In the genomic region with DNA sequence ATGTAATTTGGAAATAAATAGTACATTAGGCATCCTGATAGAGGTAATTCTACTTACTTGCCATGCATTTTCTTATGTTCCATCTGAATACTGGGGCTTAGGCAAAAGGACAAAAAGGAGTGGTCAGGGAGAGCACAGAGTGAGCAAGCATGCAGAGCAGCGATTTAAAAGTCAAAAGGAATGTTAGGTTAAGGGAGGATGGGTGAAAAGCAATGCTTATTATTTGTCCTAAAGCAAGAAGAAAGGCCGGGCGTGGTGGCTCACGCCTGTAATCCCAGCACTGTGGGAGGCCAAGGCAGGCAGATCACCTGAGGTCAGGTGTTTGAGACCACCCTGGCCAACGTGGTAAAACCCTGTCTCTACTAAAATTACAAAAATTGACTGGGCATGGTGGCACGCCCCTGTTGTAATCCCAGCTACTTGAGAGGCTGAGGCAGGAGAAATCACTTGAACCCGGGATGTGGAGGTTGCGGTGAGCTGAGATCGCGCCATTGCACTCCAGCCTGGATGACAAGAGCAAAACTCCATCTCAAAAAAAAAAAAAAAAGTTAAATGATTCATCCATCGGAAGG, we compare ENCODE assay signal across 8 cellular contexts.
A peak's percentile ranks its signal among the peaks of the same experiment; 100 is the strongest.
DNase-seq lines count a peak whose midpoint lies in the region; ATAC-seq, FAIRE-seq and TF ChIP-seq lines count a peak whose summit lies in the region.
"Not testable (repeated sequence)": the region's sequence is repeated elsewhere in the genome, so short reads cannot be mapped to it uniquely, and the experiment has no call there.

No MANE protein-coding gene starts in this region.

- H3K79me1 ChIP-seq in IMR-90 (ENCODE audit: low read depth in 1 of 2, low read length in 2 of 2) (peaks cover 15 to 52% of the 10 kb centered on the region in 2 experiments; a peak in 3 of 4 replicates), trophoblast cell (ENCODE audit: low read length) (peaks cover 10% of the 10 kb centered on the region)
- H3K79me1 ChIP-seq in H1 (ENCODE audit: low read depth, low read length); mesenchymal stem cell (replicated peaks; ENCODE audit: low read length, poor library complexity, severe bottlenecking): not testable (repeated sequence)

- ATAC-seq in A549 = not testable (repeated sequence)
- peak; percentile 35; the same call in 1 of the 2 replicates for ATAC-seq in IMR-90 (ENCODE audit: low read depth)

- peak overlapping the region; percentile 78 for H3K4me2 ChIP-seq in A549
- not testable (repeated sequence) for H3K4me2 ChIP-seq in IMR-90 (ENCODE audit: low read depth, low read length); mesenchymal stem cell (ENCODE audit: low read length, poor library complexity, severe bottlenecking); trophoblast cell (ENCODE audit: low read length)
- H3K4me2 ChIP-seq in astrocyte (ENCODE audit: low read length) = peak overlapping the region; percentile 82
- H3K4me2 ChIP-seq in H1 (ENCODE audit: insufficient read depth in 1 of 2, low read depth in 2 of 2, low read length in 2 of 2) = peak overlapping the region; percentile 65 to 79; a peak in 3 of 4 replicates

- not testable (repeated sequence) for H3K27me3 ChIP-seq in IMR-90 (ENCODE audit: control insufficient read depth, insufficient read depth, low read length); astrocyte (ENCODE audit: insufficient read depth, low read length); H1 (replicated peaks in 1 of 4; ENCODE audit: control insufficient read depth in 3 of 4, extremely low read depth in 1 of 4, insufficient read depth in 3 of 4, low read length in 3 of 4); iPS DF 6.9 (ENCODE audit: control insufficient read depth, insufficient read depth, low read length); mesenchymal stem cell (ENCODE audit: control insufficient read depth in 1 of 2, insufficient read depth in 1 of 2, low read length in 2 of 2); trophoblast cell (ENCODE audit: insufficient read depth, low read length)

- peak overlapping the region in 1 of 2 experiments; percentile 21; a peak in 1 of 4 replicates for H4K8ac ChIP-seq in IMR-90 (ENCODE audit: low read depth in 2 of 2, low read length in 2 of 2)
- H4K8ac ChIP-seq in H1 (ENCODE audit: extremely low read depth, insufficient read depth, low read length); mesenchymal stem cell (ENCODE audit: low read length); trophoblast cell (ENCODE audit: low read depth, low read length): not testable (repeated sequence)

- not testable (repeated sequence) for H3K18ac ChIP-seq in IMR-90 (ENCODE audit: low read depth, low read length); mesenchymal stem cell (ENCODE audit: low read depth in 1 of 2, low read length in 2 of 2); trophoblast cell (ENCODE audit: low read length)
- peak overlapping the region; percentile 60; the same call in 1 of the 2 replicates for H3K18ac ChIP-seq in H1 (ENCODE audit: extremely low read depth, low read length)

- not testable (repeated sequence) for H3K4ac ChIP-seq in IMR-90 (ENCODE audit: low read depth, low read length); H1 (replicated peaks; ENCODE audit: insufficient read length, low read depth, low read length); trophoblast cell (ENCODE audit: low read depth, low read length)
- H3K4ac ChIP-seq in mesenchymal stem cell (ENCODE audit: low read depth in 1 of 2, low read length in 2 of 2) = peak overlapping the region in 1 of 2 experiments; percentile 16

- H3K23ac ChIP-seq in IMR-90 (ENCODE audit: low read depth, low read length); H1 (ENCODE audit: insufficient read length); mesenchymal stem cell (ENCODE audit: low read length in 2 of 2); trophoblast cell (ENCODE audit: low read length): not testable (repeated sequence)

- H3K4me3 Mint-ChIP-seq in astrocyte (ENCODE audit: unreplicated experiment) = not testable (repeated sequence)

- H3K36me3 ChIP-seq in IMR-90 (ENCODE audit: control insufficient read depth, insufficient read depth, low read length); astrocyte (ENCODE audit: insufficient read depth, low read length); H1 (ENCODE audit: control insufficient read depth in 2 of 4, insufficient read depth in 4 of 4, low read length in 3 of 4); iPS DF 6.9 (ENCODE audit: control insufficient read depth, insufficient read depth, low read length); trophoblast cell (ENCODE audit: control insufficient read depth in 1 of 2, insufficient read depth in 2 of 2, low read length in 2 of 2): not testable (repeated sequence)
- H3K36me3 ChIP-seq in mesenchymal stem cell (ENCODE audit: control insufficient read depth in 1 of 2, insufficient read depth in 2 of 2, low read depth in 1 of 2, low read length in 2 of 2) = peaks cover 0 to 48% of the 10 kb centered on the region in 2 experiments

- H3K9ac ChIP-seq in IMR-90 (ENCODE audit: low read depth, low read length); astrocyte (ENCODE audit: low read length); H1 (replicated peaks in 1 of 4; ENCODE audit: extremely low read depth in 1 of 4, low read depth in 3 of 4, low read length in 3 of 4); mesenchymal stem cell (ENCODE audit: low read length); trophoblast cell (ENCODE audit: low read length): not testable (repeated sequence)

- H2BK15ac ChIP-seq in IMR-90 (ENCODE audit: low read depth, low read length); H1 (ENCODE audit: low read length); mesenchymal stem cell (ENCODE audit: low read depth, poor library complexity, severe bottlenecking): not testable (repeated sequence)

- CTCF ChIA-PET in A549 (lab: Yijun Ruan, JAX) (interaction anchor here (0.7 to 1.2 kb wide), 2 partner anchors 16 to 40 kb away, joined by 3 to 4 read pairs; no protein-coding TSS in a partner anchor), H1 (lab: Charles Lee; ENCODE audit: partially characterized antibody) (interaction anchor here (0.7 kb wide), 1 partner anchor 17 kb away, joined by 3 read pairs; no protein-coding TSS in a partner anchor)
- CTCF ChIA-PET in IMR-90 (lab: Yijun Ruan, JAX) = not testable (repeated sequence)

- DNase-seq in A549 (ENCODE audit: low read depth in 1 of 2, low spot score in 1 of 2) = peak in 1 of 2 experiments; percentile 19
- not testable (repeated sequence) for DNase-seq in IMR-90, mesenchymal stem cell
- peak; percentile 55 for DNase-seq in astrocyte (ENCODE audit: low read depth)
- DNase-seq in H1 (ENCODE audit: low read depth in 1 of 2, low spot score in 2 of 2) = peak in 1 of 2 experiments; percentile 51
- DNase-seq in iPS DF 6.9 (ENCODE audit: low read depth, low spot score) = peak; percentile 71
- peak; percentile 15 to 55 for DNase-seq in trophoblast cell

- peak overlapping the region; percentile 81 for H3K27ac Mint-ChIP-seq in astrocyte (ENCODE audit: unreplicated experiment)

- H3K23me2 ChIP-seq in H1 (ENCODE audit: low read depth, low read length) = not testable (repeated sequence)

- H2AK9ac ChIP-seq in IMR-90 (replicated peaks; ENCODE audit: low read depth, low read length, poor library complexity) = not testable (repeated sequence)

- H2AK5ac ChIP-seq in IMR-90 (ENCODE audit: low read depth, low read length) = 0 out of 2 replicates have a peak overlapping the region, but pooled peaks have one; percentile 28
- H2AK5ac ChIP-seq in H1 (ENCODE audit: low read depth, low read length); mesenchymal stem cell (ENCODE audit: low read length, severe bottlenecking): not testable (repeated sequence)
- H2AK5ac ChIP-seq in trophoblast cell (ENCODE audit: low read length) = peak overlapping the region; percentile 1

- not testable (repeated sequence) for H4K91ac ChIP-seq in IMR-90 (ENCODE audit: insufficient read depth, low read depth, low read length); H1 (replicated peaks; ENCODE audit: insufficient read length, low read length); mesenchymal stem cell (ENCODE audit: low read length)
- H4K91ac ChIP-seq in trophoblast cell (ENCODE audit: low read depth, low read length) = peak overlapping the region; percentile 4

- TF ChIP-seq EP300 in A549 (IDR thresholded peaks at IDR 0.05); H1 (IDR thresholded peaks at IDR 0.05; ENCODE audit: borderline replicate concordance in 1 of 2, low read depth in 2 of 2, low read length in 2 of 2): not testable (repeated sequence)

- BruUV-seq in IMR-90 (replicated peaks; lab: Mats Ljungman, UMichigan) = not testable (repeated sequence)

- in situ Hi-C loops in IMR-90 (cut with MboI; ENCODE audit: low sequenced_read_pairs) = not testable (repeated sequence)

- not testable (repeated sequence) for TF ChIP-seq CTCF in A549 (IDR thresholded peaks at IDR 0.05); IMR-90 (conservative IDR thresholded peaks at IDR 0.05; ENCODE audit: low read depth, low read length); astrocyte (IDR thresholded peaks at IDR 0.05; ENCODE audit: insufficient read depth, low read depth, low read length); H1 (IDR thresholded peaks at IDR 0.05; ENCODE audit: control extremely low read depth in 1 of 3, insufficient read depth in 1 of 3, low read depth in 1 of 3, low read length in 3 of 3)

- not testable (repeated sequence) for H3K9me3 Mint-ChIP-seq in astrocyte (ENCODE audit: unreplicated experiment)

- H3K14ac ChIP-seq in IMR-90 (replicated peaks; ENCODE audit: low read depth, low read length); H1 (ENCODE audit: insufficient read length); mesenchymal stem cell (ENCODE audit: low read length in 2 of 2); trophoblast cell (ENCODE audit: low read length): not testable (repeated sequence)

- H2BK120ac ChIP-seq in IMR-90 (ENCODE audit: low read depth, low read length) = peak overlapping the region; percentile 5; the same call in 1 of the 2 replicates
- H2BK120ac ChIP-seq in H1 (replicated peaks; ENCODE audit: low read depth, low read length) = peak overlapping the region; percentile 98
- H2BK120ac ChIP-seq in mesenchymal stem cell (ENCODE audit: low read depth, low read length); trophoblast cell (ENCODE audit: insufficient read depth, low read length, poor library complexity): not testable (repeated sequence)

- H2BK20ac ChIP-seq in IMR-90 (ENCODE audit: low read depth, low read length) = peak overlapping the region; percentile 45; the same call in 1 of the 2 replicates
- H2BK20ac ChIP-seq in H1 (ENCODE audit: low read length) = not testable (repeated sequence)

- POLR2A ChIA-PET in A549 (lab: Yijun Ruan, JAX); H1 (lab: Charles Lee; ENCODE audit: partially characterized antibody): not testable (repeated sequence)
- POLR2A ChIA-PET in IMR-90 (lab: Charles Lee; ENCODE audit: unreplicated experiment) = interaction anchor here (0.6 kb wide), 1 partner anchor 184 kb away, joined by 6 read pairs; no protein-coding TSS in a partner anchor

- dilution Hi-C loops in IMR-90 (cut with HindIII; ENCODE audit: low sequenced_read_pairs, unreplicated experiment) = not testable (repeated sequence)

- not testable (repeated sequence) for H4K5ac ChIP-seq in IMR-90 (ENCODE audit: low read depth, low read length)
- H4K5ac ChIP-seq in H1 (ENCODE audit: insufficient read length, low read depth, low read length) = peak overlapping the region; percentile 98

- peaks cover 78% of the 10 kb centered on the region for H3K4me1 Mint-ChIP-seq in astrocyte (ENCODE audit: low read depth, unreplicated experiment)

- H3K27ac ChIP-seq in A549 (peak overlapping the region; percentile 66 to 72; a peak in 4 of 6 replicates), astrocyte (ENCODE audit: low read depth, low read length) (peak overlapping the region; percentile 98), H1 (ENCODE audit: low read depth, low read length) (peak overlapping the region; percentile 38; the same call in 1 of the 2 replicates), mesenchymal stem cell (ENCODE audit: low read length, poor library complexity, severe bottlenecking) (peak overlapping the region; percentile 75), trophoblast cell (ENCODE audit: low read depth, low read length) (peak overlapping the region; percentile 45)
- H3K27ac ChIP-seq in IMR-90 (ENCODE audit: insufficient read depth, low read length); iPS DF 6.9 (ENCODE audit: low read length): not testable (repeated sequence)

- not testable (repeated sequence) for H3K36me3 Mint-ChIP-seq in astrocyte (ENCODE audit: low read depth, unreplicated experiment)

- not testable (repeated sequence) for H3K4me3 ChIP-seq in A549; IMR-90 (ENCODE audit: insufficient read depth, low read depth, low read length); astrocyte (ENCODE audit: insufficient read depth, low read depth, low read length); iPS DF 6.9 (ENCODE audit: low read length); mesenchymal stem cell (ENCODE audit: insufficient read depth in 1 of 2, low read depth in 1 of 2, low read length in 2 of 2); trophoblast cell (ENCODE audit: low read depth, low read length)
- peak overlapping the region in 1 of 4 experiments; percentile 51; a peak in 2 of 8 replicates for H3K4me3 ChIP-seq in H1 (ENCODE audit: extremely low read depth in 1 of 4, insufficient read depth in 2 of 4, low read depth in 3 of 4, low read length in 4 of 4)

- TF ChIP-seq POLR2A in A549 (IDR thresholded peaks at IDR 0.05; ENCODE audit: low read length); IMR-90 (IDR thresholded peaks at IDR 0.05; ENCODE audit: low read depth, low read length); H1 (IDR thresholded peaks at IDR 0.05; ENCODE audit: control extremely low read depth in 1 of 2, low read depth in 2 of 2, low read length in 2 of 2): not testable (repeated sequence)

- WGBS in A549 (ENCODE audit: missing lambda C conversion rate) = 55% methylated on average over 11 of the region's 11 CpGs
- 90% methylated on average over 4 of the region's 11 CpGs; no CpG with 5 or more reads in 1 of the 2 experiments for WGBS in IMR-90 (ENCODE audit: extremely low coverage in 2 of 2, insufficient read length in 1 of 2), 2 experiments
- WGBS in H1 (ENCODE audit: extremely low coverage in 1 of 2, insufficient coverage in 1 of 2, insufficient read length in 1 of 2, insufficient replicate concordance in 2 of 2, low coverage in 1 of 2, low lambda C conversion rate in 2 of 2, missing lambda C conversion rate in 1 of 2), 2 experiments = 20% methylated on average over 11 of the region's 11 CpGs; no CpG with 5 or more reads in 1 of the 2 experiments
- no CpG with 5 or more reads among the region's 11 CpGs for WGBS in iPS DF 6.9 (ENCODE audit: insufficient coverage, insufficient read length)
- WGBS in mesenchymal stem cell = 57% methylated on average over 11 of the region's 11 CpGs
- no CpG with 5 or more reads among the region's 11 CpGs for WGBS in trophoblast cell (ENCODE audit: extremely low coverage, insufficient coverage, insufficient read length)

- not testable (repeated sequence) for H2AFZ ChIP-seq in IMR-90 (replicated peaks; ENCODE audit: low read length, poor library complexity); astrocyte (ENCODE audit: low read depth, low read length); H1 (ENCODE audit: low read length); mesenchymal stem cell (ENCODE audit: low read depth, low read length); trophoblast cell (ENCODE audit: insufficient read depth, low read length, poor library complexity)

- H3K27me3 Mint-ChIP-seq in astrocyte (ENCODE audit: low read depth, unreplicated experiment) = not testable (repeated sequence)

- not testable (repeated sequence) for H3K56ac ChIP-seq in IMR-90 (ENCODE audit: extremely low read depth, insufficient read depth, low read length); H1 (replicated peaks; ENCODE audit: insufficient read length, low read depth, low read length)

- FAIRE-seq in A549 (lab: Jason Lieb, UNC); astrocyte (lab: Jason Lieb, UNC): not testable (repeated sequence)
- FAIRE-seq in G401.6 (lab: Jason Lieb, UNC) = peak; percentile 92
- peak; percentile 87 for FAIRE-seq in H1 (lab: Jason Lieb, UNC)

- intact Hi-C loops in IMR-90 (cut with micrococcal nuclease) = not testable (repeated sequence)

- peaks cover 15% of the 10 kb centered on the region for H3K9me1 ChIP-seq in IMR-90 (ENCODE audit: insufficient read depth, low read length)

- peaks cover 59% of the 10 kb centered on the region for H3K4me1 ChIP-seq in A549
- H3K4me1 ChIP-seq in IMR-90 (ENCODE audit: control insufficient read depth, insufficient read depth, low read length) = peaks cover 22% of the 10 kb centered on the region
- H3K4me1 ChIP-seq in astrocyte (ENCODE audit: insufficient read depth, low read length) = peaks cover 71% of the 10 kb centered on the region
- peaks cover 2 to 50% (median 34%) of the 10 kb centered on the region in 4 experiments; a peak in 6 of 7 replicates for H3K4me1 ChIP-seq in H1 (replicated peaks in 1 of 4; ENCODE audit: control insufficient read depth in 3 of 4, insufficient read depth in 4 of 4, low read length in 3 of 4)
- not testable (repeated sequence) for H3K4me1 ChIP-seq in iPS DF 6.9 (ENCODE audit: control insufficient read depth, insufficient read depth, low read length); mesenchymal stem cell (ENCODE audit: control insufficient read depth, insufficient read depth, low read depth, low read length)
- peaks cover 8 to 18% of the 10 kb centered on the region in 2 experiments for H3K4me1 ChIP-seq in trophoblast cell (ENCODE audit: control insufficient read depth in 1 of 2, insufficient read depth in 2 of 2, low read length in 2 of 2)

- H3K9me3 ChIP-seq in A549; IMR-90 (ENCODE audit: control insufficient read depth, insufficient read depth, low read length); astrocyte (ENCODE audit: insufficient read depth, low read depth, low read length); H1 (ENCODE audit: insufficient read depth in 2 of 2, low read depth in 1 of 2, low read length in 1 of 2); iPS DF 6.9 (ENCODE audit: control insufficient read depth, insufficient read depth, low read length); mesenchymal stem cell (ENCODE audit: control insufficient read depth, low read length); trophoblast cell (ENCODE audit: insufficient read depth, low read depth, low read length): not testable (repeated sequence)

- peaks cover 98% of the 10 kb centered on the region for H3K79me2 ChIP-seq in astrocyte (ENCODE audit: insufficient read depth, low read length)
- peaks cover 0 to 50% of the 10 kb centered on the region in 2 experiments; a peak in 2 of 4 replicates for H3K79me2 ChIP-seq in H1 (ENCODE audit: control insufficient read depth in 1 of 2, insufficient read depth in 2 of 2, low read length in 2 of 2)
- H3K79me2 ChIP-seq in trophoblast cell (ENCODE audit: control insufficient read depth, insufficient read depth, low read length, poor library complexity) = not testable (repeated sequence)

- peak overlapping the region; percentile 38 for H2BK5ac ChIP-seq in IMR-90 (ENCODE audit: low read depth, low read length, poor library complexity, severe bottlenecking)
- peak overlapping the region; percentile 68; the same call in 1 of the 2 replicates for H2BK5ac ChIP-seq in H1 (ENCODE audit: low read depth, low read length)
- not testable (repeated sequence) for H2BK5ac ChIP-seq in mesenchymal stem cell (ENCODE audit: low read depth, low read length, poor library complexity, severe bottlenecking); trophoblast cell (ENCODE audit: low read depth, low read length, poor library complexity)

- peak overlapping the region; percentile 62; the same call in 1 of the 2 replicates for H2BK12ac ChIP-seq in H1 (ENCODE audit: low read depth, low read length)
- not testable (repeated sequence) for H2BK12ac ChIP-seq in mesenchymal stem cell (ENCODE audit: low read length in 2 of 2); trophoblast cell (ENCODE audit: low read length)

- TF ChIP-seq RAD21 in A549 (conservative IDR thresholded peaks at IDR 0.05 in 1 of 2, IDR thresholded peaks at IDR 0.05 in 1 of 2); IMR-90 (IDR thresholded peaks at IDR 0.05; ENCODE audit: low read length); H1 (IDR thresholded peaks at IDR 0.05 in 1 of 2, conservative IDR thresholded peaks at IDR 0.05 in 1 of 2; ENCODE audit: low read depth in 2 of 2, low read length in 2 of 2): not testable (repeated sequence)

- not testable (repeated sequence) for H4K12ac ChIP-seq in trophoblast cell (ENCODE audit: low read depth, low read length)

- H4K20me1 ChIP-seq in IMR-90 (ENCODE audit: insufficient read depth, low read length) (peaks cover 65% of the 10 kb centered on the region; the same call in 1 of the 2 replicates), astrocyte (ENCODE audit: insufficient read depth, low read length) (peaks cover 30% of the 10 kb centered on the region)
- not testable (repeated sequence) for H4K20me1 ChIP-seq in H1 (replicated peaks in 1 of 2; ENCODE audit: control insufficient read depth in 1 of 2, insufficient read depth in 2 of 2, low read length in 2 of 2)
